7 cellular contexts compared by ENCODE assay signal in genomic region chr3:29065211-29065785, GRCh38.
DNase-seq lines count a peak whose midpoint lies in the region; ATAC-seq lines count a peak whose summit lies in the region.

No MANE protein-coding gene starts in this region.

- peak; percentile 99 for DNase-seq in LHCN-M2 (ENCODE audit: low read depth)
- DNase-seq in SW 1271 (lab: John Stamatoyannopoulos, UW) = peak; percentile 82 to 97
- DNase-seq in glomerular visceral epithelial cell (ENCODE audit: extremely low spot score) = peak; percentile 98
- DNase-seq in pulmonary artery endothelial cell (ENCODE audit: low read depth, low spot score) = peak; percentile 99
- no peak for DNase-seq in stimulated activated CD4-positive, alpha-beta T cell treated with anti-CD3 and anti-CD28 coated beads, Interleukin-2, amount 100 ng/mL, for 24 hours

- no peak for ATAC-seq in GM18511 (IDR thresholded peaks at IDR 0.05; ENCODE audit: unreplicated experiment)
- no peak for ATAC-seq in GM18858 (IDR thresholded peaks at IDR 0.05; ENCODE audit: unreplicated experiment)

Comparison
In these comparisons a context has a peak if more than half of its experiments do, and no peak if none do; other contexts are left out.
1. DNase-seq: peak in LHCN-M2 (single experiment), SW 1271 (2 of 2), glomerular visceral epithelial cell (single experiment) and pulmonary artery endothelial cell (single experiment); none in stimulated activated CD4-positive, alpha-beta T cell treated with anti-CD3 and anti-CD28 coated beads, Interleukin-2, amount 100 ng/mL, for 24 hours (0 of 2).